In genomic region chr2:231052494-231053451, GRCh38 we compare ENCODE assay signal across 8 cellular contexts. TPM values are rescaled to one million over a fixed set of nuclear protein-coding genes. Genes with fewer than 3 reads are reported as not detected.
DNase-seq lines count a peak whose midpoint lies in the region; ATAC-seq lines count a peak whose summit lies in the region.

No MANE protein-coding gene starts in this region.

- peak overlapping the region; percentile 60 for H3K4me3 ChIP-seq in ectodermal cell (ENCODE audit: insufficient read depth, low read depth, low read length)

- peaks cover 27% of the 10 kb centered on the region for H3K4me1 Mint-ChIP-seq in activated CD4-positive, alpha-beta memory T cell treated with anti-CD3 and anti-CD28 coated beads for 36 hours (ENCODE audit: low read depth)

- POLR2A ChIA-PET in activated CD4-positive, alpha-beta memory T cell treated with anti-CD3 and anti-CD28 coated beads for 36 hours (lab: Charles Lee): interaction anchor here (0.9 kb wide), 1 partner anchor 229 kb away, joined by 3 read pairs; no protein-coding TSS in a partner anchor

- H3K4me3 Mint-ChIP-seq in activated CD4-positive, alpha-beta memory T cell treated with anti-CD3 and anti-CD28 coated beads for 36 hours: peak overlapping the region; percentile 83

- intact Hi-C loops in activated CD4-positive, alpha-beta memory T cell treated with anti-CD3 and anti-CD28 coated beads for 36 hours (cut with micrococcal nuclease): loop anchor here (1.0 to 10.0 kb wide), 3 partner anchors 150 to 398 kb away; no protein-coding TSS in a partner anchor

- DNase-seq in AG20443 (ENCODE audit: low spot score) (peak; percentile 93), NCI-H526 treated with DMSO at 0.1 percent for 48 hours (lab: John Stamatoyannopoulos, UW) (peak; percentile 60), lung microvascular endothelial cell (ENCODE audit: low read depth in 2 of 2) (peak; percentile 83 to 84)
- DNase-seq in activated CD4-positive, alpha-beta memory T cell treated with anti-CD3 and anti-CD28 coated beads for 36 hours: peak; percentile 91
- peak; percentile 70 to 80 (median 78) for DNase-seq in stimulated activated CD4-positive, alpha-beta T cell treated with anti-CD3 and anti-CD28 coated beads, TNF-alpha, amount 100 ng/mL, for 48 hours (ENCODE audit: low read depth in 3 of 3)

- no peaks in the 10 kb centered on the region for H3K9me3 ChIP-seq in ectodermal cell (ENCODE audit: control insufficient read depth, low read length)

- peaks cover 42% of the 10 kb centered on the region for H3K27me3 ChIP-seq in ectodermal cell (ENCODE audit: control insufficient read depth, insufficient read depth, low read length, poor library complexity, severe bottlenecking)

- peaks cover under 1% of the 10 kb centered on the region for H3K4me1 ChIP-seq in ectodermal cell (ENCODE audit: control insufficient read depth, insufficient read depth, low read length)

- CTCF ChIA-PET in activated CD4-positive, alpha-beta memory T cell treated with anti-CD3 and anti-CD28 coated beads for 36 hours (lab: Charles Lee): interaction anchor here (0.6 to 2.4 kb wide), 47 partner anchors 9 to 344 kb away, joined by 3 to 36 read pairs (median 4); partner anchors contain the start of genes C2orf72, GPR55 and ITM2C

- H3K36me3 Mint-ChIP-seq in activated CD4-positive, alpha-beta memory T cell treated with anti-CD3 and anti-CD28 coated beads for 36 hours: no peaks in the 10 kb centered on the region

- peaks cover 3% of the 10 kb centered on the region for H3K27me3 Mint-ChIP-seq in activated CD4-positive, alpha-beta memory T cell treated with anti-CD3 and anti-CD28 coated beads for 36 hours

- ATAC-seq in GM18909 (IDR thresholded peaks at IDR 0.05; ENCODE audit: poor library complexity, unreplicated experiment) (peak; percentile 69), HG03354 (IDR thresholded peaks at IDR 0.05; ENCODE audit: poor library complexity, severe bottlenecking, unreplicated experiment) (peak; percentile 67)

- H3K36me3 ChIP-seq in ectodermal cell (ENCODE audit: control insufficient read depth, insufficient read depth, low read length): no peaks in the 10 kb centered on the region

- 18% methylated on average over 62 of the region's 62 CpGs for WGBS in ectodermal cell, 2 experiments

- no peak overlapping the region for H3K27ac ChIP-seq in ectodermal cell (ENCODE audit: insufficient read depth, low read depth, low read length, poor library complexity, severe bottlenecking)

- H3K27ac Mint-ChIP-seq in activated CD4-positive, alpha-beta memory T cell treated with anti-CD3 and anti-CD28 coated beads for 36 hours: no peak overlapping the region

- no peaks in the 10 kb centered on the region for H3K9me3 Mint-ChIP-seq in activated CD4-positive, alpha-beta memory T cell treated with anti-CD3 and anti-CD28 coated beads for 36 hours

RNA-seq across cellular contexts. Expression of gene PSMD1, which starts 3.9 kb away (rescaled TPM):
- 100 to 1,000 TPM; 116 TPM for total RNA-seq in activated CD4-positive, alpha-beta memory T cell treated with anti-CD3 and anti-CD28 coated beads for 36 hours
- polyA plus RNA-seq in ectodermal cell (2013, experiment 1 of 4): 139 TPM
- 133 TPM for polyA plus RNA-seq in ectodermal cell (2013, experiment 2 of 4)
- polyA plus RNA-seq in ectodermal cell (2013, experiment 3 of 4): 92.0 TPM
- 110 TPM for polyA plus RNA-seq in ectodermal cell (2013, experiment 4 of 4)
- 103 and 115 TPM in 2 replicates for total RNA-seq in lung microvascular endothelial cell

RNA-seq across cellular contexts. Expression of gene C2orf72, which starts 15.4 kb away (rescaled TPM):
- under 1 TPM; 0.34 to 0.55 TPM for total RNA-seq in activated CD4-positive, alpha-beta memory T cell treated with anti-CD3 and anti-CD28 coated beads for 36 hours
- 0.50 TPM for polyA plus RNA-seq in ectodermal cell (2013, experiment 1 of 4)
- 0.76 TPM for polyA plus RNA-seq in ectodermal cell (2013, experiment 2 of 4)
- 0.69 TPM for polyA plus RNA-seq in ectodermal cell (2013, experiment 3 of 4)
- polyA plus RNA-seq in ectodermal cell (2013, experiment 4 of 4): 1.2 TPM
- total RNA-seq in lung microvascular endothelial cell: 2.0 and 3.4 TPM in 2 replicates

RNA-seq across cellular contexts. Expression of gene SPATA3, which starts 56.9 kb away (rescaled TPM):
- under 1 TPM; 0.24 to 0.53 TPM for total RNA-seq in activated CD4-positive, alpha-beta memory T cell treated with anti-CD3 and anti-CD28 coated beads for 36 hours
- polyA plus RNA-seq in ectodermal cell (2013, experiment 1 of 4): not detected
- polyA plus RNA-seq in ectodermal cell (2013, experiment 2 of 4): not detected
- not detected for polyA plus RNA-seq in ectodermal cell (2013, experiment 3 of 4)
- not detected for polyA plus RNA-seq in ectodermal cell (2013, experiment 4 of 4)
- total RNA-seq in lung microvascular endothelial cell: not detected in 2 replicates
